8 cellular contexts compared by ENCODE assay signal in genomic region chr2:113240150-113240914, GRCh38. TPM values are rescaled to one million over a fixed set of nuclear protein-coding genes. Genes with fewer than 3 reads are reported as not detected.
DNase-seq lines count a peak whose midpoint lies in the region; TF ChIP-seq lines count a peak whose summit lies in the region.

No MANE protein-coding gene starts in this region.

- peak overlapping the region in 1 of 3 donors; percentile 51 for H3K9ac ChIP-seq in skeletal muscle tissue (ENCODE audit: low read depth in 1 of 3, low read length in 3 of 3)

- H3K9me3 ChIP-seq in skeletal muscle tissue (ENCODE audit: control insufficient read depth in 3 of 3, low read length in 3 of 3), result no peaks in the 10 kb centered on the region

- H3K4me1 Mint-ChIP-seq in activated naive CD8-positive, alpha-beta T cell treated with anti-CD3 and anti-CD28 coated beads for 36 hours, result peaks cover 26% of the 10 kb centered on the region

- no peaks in the 10 kb centered on the region for H3K27me3 ChIP-seq in skeletal muscle tissue (ENCODE audit: control insufficient read depth in 3 of 3, insufficient read depth in 3 of 3, low read length in 3 of 3)

- no peak for TF ChIP-seq RAD21 in Ishikawa (IDR thresholded peaks at IDR 0.05; ENCODE audit: low read depth)

- H3K9me3 Mint-ChIP-seq in activated naive CD8-positive, alpha-beta T cell treated with anti-CD3 and anti-CD28 coated beads for 36 hours, result no peaks in the 10 kb centered on the region

- intact Hi-C loops in cardiac septum (cut with DNase I), result loop anchor here (5.0 kb wide), 1 partner anchor 103 kb away; no protein-coding TSS in a partner anchor

- peak; percentile 4; the same call in 1 of the 2 replicates for TF ChIP-seq EP300 in Ishikawa (IDR thresholded peaks at IDR 0.05; ENCODE audit: borderline replicate concordance)

- DNase-seq in AG20443 (ENCODE audit: low spot score) (peak; percentile 92), cardiac septum (ENCODE audit: low spot score) (peak; percentile 86), NCI-H2171 (lab: John Stamatoyannopoulos, UW) (no peak), germinal center (ENCODE audit: low spot score) (no peak)
- DNase-seq in activated naive CD8-positive, alpha-beta T cell treated with anti-CD3 and anti-CD28 coated beads for 36 hours, result no peak
- no peak for DNase-seq in activated effector memory CD4-positive, alpha-beta T cell treated with anti-CD3 and anti-CD28 coated beads, Interleukin-2, amount 50 U/mL, for 16 hours

- H3K27ac ChIP-seq in skeletal muscle tissue (ENCODE audit: low read depth, low read length), result peak overlapping the region; percentile 34

- peak overlapping the region; percentile 11 for H3K4me3 Mint-ChIP-seq in activated naive CD8-positive, alpha-beta T cell treated with anti-CD3 and anti-CD28 coated beads for 36 hours

- H3K4me1 ChIP-seq in skeletal muscle tissue (ENCODE audit: control insufficient read depth in 3 of 3, insufficient read depth in 3 of 3, low read length in 3 of 3), result peaks cover 22 to 34% (median 29%) of the 10 kb centered on the region in 3 donors

- peak overlapping the region; percentile 0 to 38 (median 30) for H3K4me3 ChIP-seq in skeletal muscle tissue (ENCODE audit: low read length in 3 of 3)

- peaks cover 26% of the 10 kb centered on the region for H3K36me3 Mint-ChIP-seq in activated naive CD8-positive, alpha-beta T cell treated with anti-CD3 and anti-CD28 coated beads for 36 hours

- H3K36me3 ChIP-seq in skeletal muscle tissue (ENCODE audit: control insufficient read depth in 3 of 3, insufficient read depth in 3 of 3, low read length in 3 of 3), result peaks cover 0 to 3% (median 0%) of the 10 kb centered on the region in 3 donors

- no peaks in the 10 kb centered on the region for H3K27me3 Mint-ChIP-seq in activated naive CD8-positive, alpha-beta T cell treated with anti-CD3 and anti-CD28 coated beads for 36 hours

- H3K27ac Mint-ChIP-seq in activated naive CD8-positive, alpha-beta T cell treated with anti-CD3 and anti-CD28 coated beads for 36 hours, result peak overlapping the region; percentile 59

TF ChIP-seq in Ishikawa, 13 proteins besides CTCF, POLR2A, EP300 and RAD21:
- TF ChIP-seq NFIC (IDR thresholded peaks at IDR 0.05) (peak; percentile 54), EGR1 (IDR thresholded peaks at IDR 0.05) (no peak)

RNA-seq across cellular contexts. Expression of gene PAX8, which starts 38.4 kb away (rescaled TPM):
- 1 to 10 TPM; 2.0 to 2.3 TPM for total RNA-seq in activated naive CD8-positive, alpha-beta T cell treated with anti-CD3 and anti-CD28 coated beads for 36 hours
- 0.35 TPM for total RNA-seq in cardiac septum
- total RNA-seq in skeletal muscle tissue, result not detected

Comparison
In these comparisons a context has a peak if more than half of its experiments do, and no peak if none do; other contexts are left out.
1. DNase-seq: peak in AG20443 (single experiment) and cardiac septum (single experiment); none in activated naive CD8-positive, alpha-beta T cell treated with anti-CD3 and anti-CD28 coated beads for 36 hours (single experiment), NCI-H2171 (single experiment), germinal center (single experiment) and activated effector memory CD4-positive, alpha-beta T cell treated with anti-CD3 and anti-CD28 coated beads, Interleukin-2, amount 50 U/mL, for 16 hours (single experiment).